23 cellular contexts compared by ENCODE assay signal in the genomic region with DNA sequence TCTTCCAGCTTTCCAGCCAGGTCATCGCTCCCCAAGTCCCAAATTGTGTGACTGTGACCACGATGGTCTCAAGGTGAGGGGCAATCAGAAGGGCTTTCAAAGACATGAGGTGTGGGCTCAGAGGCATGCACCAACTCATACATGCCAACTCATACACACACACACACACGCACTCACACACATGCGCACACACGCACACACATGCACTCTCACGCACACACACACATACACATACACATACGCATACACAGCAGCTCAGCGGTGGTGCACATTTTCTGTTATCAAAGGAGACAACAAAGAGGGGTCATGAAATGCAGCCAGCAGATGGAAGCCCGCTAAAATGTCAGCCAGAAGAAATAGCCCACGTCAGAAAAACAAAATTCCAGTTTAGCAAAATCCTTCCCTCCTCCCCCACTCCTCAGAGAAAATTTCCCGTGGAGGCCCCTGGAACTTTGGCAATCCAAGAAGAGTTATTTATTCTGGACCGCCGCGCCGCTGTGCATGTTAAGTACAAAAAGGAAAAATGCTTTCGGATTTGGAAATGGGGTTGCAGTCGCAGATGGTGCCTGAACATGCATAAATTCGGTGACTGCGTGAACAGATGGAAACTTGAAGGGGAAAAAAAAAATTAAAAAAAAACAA.
DNase-seq lines count a peak whose midpoint lies in the region; ATAC-seq, FAIRE-seq and TF ChIP-seq lines count a peak whose summit lies in the region.
"Had no signal": no experiment of that assay in that cellular context is flagged by ENCODE, and none has a peak within 500 bp of the region (broad histone marks: within the 10 kb centered on the region; RNA-seq: fewer than 3 reads in every experiment).

No MANE protein-coding gene starts in this region.

- no peak overlapping the region for H3K18ac ChIP-seq in trophoblast cell (ENCODE audit: low read length)

- no peak overlapping the region for H2AFZ ChIP-seq in trophoblast cell (ENCODE audit: insufficient read depth, low read length, poor library complexity)
- no peak overlapping the region for H2AFZ ChIP-seq in Karpas-422 (ENCODE audit: low read length)

- CTCF ChIA-PET in A549 (lab: Yijun Ruan, JAX): interaction anchor here (1.3 kb wide), 1 partner anchor 19 kb away, joined by 3 read pairs; no protein-coding TSS in a partner anchor

- no peak for TF ChIP-seq RAD21 in A549 (conservative IDR thresholded peaks at IDR 0.05 in 1 of 2, IDR thresholded peaks at IDR 0.05 in 1 of 2)

- H4K12ac ChIP-seq in trophoblast cell (ENCODE audit: low read depth, low read length): no peak overlapping the region

- TF ChIP-seq EP300 in A549 (IDR thresholded peaks at IDR 0.05): no peak

- no peak overlapping the region for H3K4ac ChIP-seq in trophoblast cell (ENCODE audit: low read depth, low read length)

- H3K4me3 ChIP-seq in A549: no peak overlapping the region
- peak overlapping the region; percentile 47 for H3K4me3 ChIP-seq in trophoblast cell (ENCODE audit: low read depth, low read length)
- no peak overlapping the region for H3K4me3 ChIP-seq in lower leg skin (ENCODE audit: low read depth, poor library complexity, severe bottlenecking)
- no peak overlapping the region for H3K4me3 ChIP-seq in Karpas-422 (ENCODE audit: low read length)
- H3K4me3 ChIP-seq: BLaER1 treated with 17β-estradiol and CSF1 and Interleukin-3, amounts not matched to agents 10 nM and 100 nM; breast epithelium; upper lobe of left lung had no signal

- no peak overlapping the region for H2AK5ac ChIP-seq in trophoblast cell (ENCODE audit: low read length)

- FAIRE-seq in A549 (lab: Jason Lieb, UNC): peak; percentile 51
- FAIRE-seq: endometrium, HTR-8/SVneo had no signal

- no peak overlapping the region for H3K14ac ChIP-seq in trophoblast cell (ENCODE audit: low read length)

- H2BK5ac ChIP-seq in trophoblast cell (ENCODE audit: low read depth, low read length, poor library complexity): no peak overlapping the region

- H3K9ac ChIP-seq in trophoblast cell (ENCODE audit: low read length): no peak overlapping the region
- no peak overlapping the region for H3K9ac ChIP-seq in Karpas-422 (ENCODE audit: low read length)
- H3K9ac ChIP-seq: BLaER1 treated with 17β-estradiol and CSF1 and Interleukin-3, amounts not matched to agents 10 nM and 100 nM; KMS-11 had no signal

- no peaks in the 10 kb centered on the region for H3K36me3 ChIP-seq in trophoblast cell (ENCODE audit: control insufficient read depth in 1 of 2, insufficient read depth in 2 of 2, low read length in 2 of 2)
- H3K36me3 ChIP-seq in Karpas-422 (ENCODE audit: insufficient read depth, low read length): no peaks in the 10 kb centered on the region
- H3K36me3 ChIP-seq: BLaER1 treated with 17β-estradiol and CSF1 and Interleukin-3, amounts not matched to agents 10 nM and 100 nM; breast epithelium; upper lobe of left lung had no signal

- H3K23ac ChIP-seq in trophoblast cell (ENCODE audit: low read length): peak overlapping the region; percentile 76

- no peaks in the 10 kb centered on the region for H3K79me1 ChIP-seq in trophoblast cell (ENCODE audit: low read length)

- no peak overlapping the region for H3K4me2 ChIP-seq in A549
- no peak overlapping the region for H3K4me2 ChIP-seq in trophoblast cell (ENCODE audit: low read length)
- no peak overlapping the region for H3K4me2 ChIP-seq in Karpas-422 (ENCODE audit: low read depth, low read length, poor library complexity, severe bottlenecking)
- H3K4me2 ChIP-seq: KMS-11 had no signal

- H3K9me3 ChIP-seq in A549 (no peaks in the 10 kb centered on the region), trophoblast cell (ENCODE audit: insufficient read depth, low read depth, low read length) (no peaks in the 10 kb centered on the region), Karpas-422 (ENCODE audit: low read length) (no peaks in the 10 kb centered on the region)
- H3K9me3 ChIP-seq: BLaER1 treated with 17β-estradiol and CSF1 and Interleukin-3, amounts not matched to agents 10 nM and 100 nM; breast epithelium; upper lobe of left lung had no signal

- no peak overlapping the region for H4K8ac ChIP-seq in trophoblast cell (ENCODE audit: low read depth, low read length)

- ATAC-seq in A549 (no peak), GM21723 (IDR thresholded peaks at IDR 0.05; ENCODE audit: unreplicated experiment) (no peak)
- ATAC-seq: HCT116 had no signal

- H4K91ac ChIP-seq in trophoblast cell (ENCODE audit: low read depth, low read length): no peak overlapping the region

- H2BK120ac ChIP-seq in trophoblast cell (ENCODE audit: insufficient read depth, low read length, poor library complexity): no peak overlapping the region

- intact Hi-C loops in lower leg skin (cut with DNase I; ENCODE audit: low total_unique reads): no loop called here

- TF ChIP-seq POLR2A in A549 (IDR thresholded peaks at IDR 0.05; ENCODE audit: low read length) (no peak), lower leg skin (IDR thresholded peaks at IDR 0.05) (no peak)

- no peaks in the 10 kb centered on the region for H3K27me3 ChIP-seq in trophoblast cell (ENCODE audit: insufficient read depth, low read length)
- no peaks in the 10 kb centered on the region for H3K27me3 ChIP-seq in Karpas-422 (ENCODE audit: low read length)
- H3K27me3 ChIP-seq: upper lobe of left lung had no signal

- H3K27ac ChIP-seq in A549 (no peak overlapping the region), trophoblast cell (ENCODE audit: low read depth, low read length) (no peak overlapping the region), Karpas-422 (ENCODE audit: low read length) (no peak overlapping the region)
- H3K27ac ChIP-seq: BLaER1 treated with 17β-estradiol and CSF1 and Interleukin-3, amounts not matched to agents 10 nM and 100 nM; breast epithelium; KMS-11; upper lobe of left lung had no signal

- POLR2A ChIA-PET in A549 (lab: Yijun Ruan, JAX): no interaction called here

- TF ChIP-seq CTCF in A549 (IDR thresholded peaks at IDR 0.05) (no peak), lower leg skin (IDR thresholded peaks at IDR 0.05) (no peak)

- WGBS in A549 (ENCODE audit: missing lambda C conversion rate): 30% methylated on average over 19 of the region's 19 CpGs
- no CpG with 5 or more reads among the region's 19 CpGs for WGBS in trophoblast cell (ENCODE audit: extremely low coverage, insufficient coverage, insufficient read length)
- 31 to 40% methylated on average over 19 of the region's 19 CpGs for WGBS in lower leg skin, 2 donors

- H3K4me1 ChIP-seq in A549 (no peaks in the 10 kb centered on the region), trophoblast cell (ENCODE audit: control insufficient read depth in 1 of 2, insufficient read depth in 2 of 2, low read length in 2 of 2) (no peaks in the 10 kb centered on the region), Karpas-422 (ENCODE audit: low read length) (no peaks in the 10 kb centered on the region)
- H3K4me1 ChIP-seq: breast epithelium, upper lobe of left lung had no signal

- DNase-seq in A549 (ENCODE audit: low read depth in 1 of 2, low spot score in 1 of 2) (no peak), NCI-H2171 treated with DMSO at 0.1 percent for 48 hours (lab: John Stamatoyannopoulos, UW) (peak; percentile 94), hippocampal formation (lab: John Stamatoyannopoulos, UW) (peak; percentile 10 to 55), trophoblast cell (no peak), lower leg skin (ENCODE audit: low spot score in 2 of 2) (no peak), Karpas-422 (no peak)
- DNase-seq in stimulated activated CD4-positive, alpha-beta T cell treated with anti-CD3 and anti-CD28 coated beads, Interleukin-4, amount 100 ng/mL, for 1 hour: no peak
- DNase-seq: activated CD4-positive, alpha-beta memory T cell treated with anti-CD3 and anti-CD28 coated beads, Interleukin-2, amount 10 ng/mL, durations not matched to agents 7 days and 5 days; activated CD4-positive, CD25-positive, alpha-beta regulatory T cell; activated gamma-delta T cell; midbrain; NCI-H187; NCI-H2227 treated with DMSO at 0.1 percent for 48 hours; NCI-H748 treated with DMSO at 0.1 percent for 48 hours; T-helper 9 cell; upper lobe of left lung had no signal

- H4K20me1 ChIP-seq in Karpas-422 (ENCODE audit: insufficient read depth, low read depth, low read length): no peaks in the 10 kb centered on the region
- H4K20me1 ChIP-seq: BLaER1 treated with 17β-estradiol and CSF1 and Interleukin-3, amounts not matched to agents 10 nM and 100 nM had no signal

- H2BK12ac ChIP-seq in trophoblast cell (ENCODE audit: low read length): no peak overlapping the region

- H3K79me2 ChIP-seq in trophoblast cell (ENCODE audit: control insufficient read depth, insufficient read depth, low read length, poor library complexity) (no peaks in the 10 kb centered on the region), Karpas-422 (ENCODE audit: low read length) (no peaks in the 10 kb centered on the region)

- H3K9me2 ChIP-seq in Karpas-422 (replicated peaks; ENCODE audit: insufficient read depth, low read length): no peaks in the 10 kb centered on the region

TF ChIP-seq in A549, 52 proteins besides CTCF, POLR2A, EP300 and RAD21 (continues in another document):
- TF ChIP-seq CBX8 (IDR thresholded peaks at IDR 0.05) (no peak), NPAS2 (CRISPR knock-in tag; IDR thresholded peaks at IDR 0.05; ENCODE audit: borderline replicate concordance) (no peak), CHD4 (IDR thresholded peaks at IDR 0.05; ENCODE audit: borderline replicate concordance) (no peak)
- TF ChIP-seq, protein P1, sequence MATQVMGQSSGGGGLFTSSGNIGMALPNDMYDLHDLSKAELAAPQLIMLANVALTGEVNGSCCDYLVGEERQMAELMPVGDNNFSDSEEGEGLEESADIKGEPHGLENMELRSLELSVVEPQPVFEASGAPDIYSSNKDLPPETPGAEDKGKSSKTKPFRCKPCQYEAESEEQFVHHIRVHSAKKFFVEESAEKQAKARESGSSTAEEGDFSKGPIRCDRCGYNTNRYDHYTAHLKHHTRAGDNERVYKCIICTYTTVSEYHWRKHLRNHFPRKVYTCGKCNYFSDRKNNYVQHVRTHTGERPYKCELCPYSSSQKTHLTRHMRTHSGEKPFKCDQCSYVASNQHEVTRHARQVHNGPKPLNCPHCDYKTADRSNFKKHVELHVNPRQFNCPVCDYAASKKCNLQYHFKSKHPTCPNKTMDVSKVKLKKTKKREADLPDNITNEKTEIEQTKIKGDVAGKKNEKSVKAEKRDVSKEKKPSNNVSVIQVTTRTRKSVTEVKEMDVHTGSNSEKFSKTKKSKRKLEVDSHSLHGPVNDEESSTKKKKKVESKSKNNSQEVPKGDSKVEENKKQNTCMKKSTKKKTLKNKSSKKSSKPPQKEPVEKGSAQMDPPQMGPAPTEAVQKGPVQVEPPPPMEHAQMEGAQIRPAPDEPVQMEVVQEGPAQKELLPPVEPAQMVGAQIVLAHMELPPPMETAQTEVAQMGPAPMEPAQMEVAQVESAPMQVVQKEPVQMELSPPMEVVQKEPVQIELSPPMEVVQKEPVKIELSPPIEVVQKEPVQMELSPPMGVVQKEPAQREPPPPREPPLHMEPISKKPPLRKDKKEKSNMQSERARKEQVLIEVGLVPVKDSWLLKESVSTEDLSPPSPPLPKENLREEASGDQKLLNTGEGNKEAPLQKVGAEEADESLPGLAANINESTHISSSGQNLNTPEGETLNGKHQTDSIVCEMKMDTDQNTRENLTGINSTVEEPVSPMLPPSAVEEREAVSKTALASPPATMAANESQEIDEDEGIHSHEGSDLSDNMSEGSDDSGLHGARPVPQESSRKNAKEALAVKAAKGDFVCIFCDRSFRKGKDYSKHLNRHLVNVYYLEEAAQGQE (IDR thresholded peaks at IDR 0.05): no peak

Comparison
In these comparisons a context has a peak if more than half of its experiments do, and no peak if none do; other contexts are left out.
1. DNase-seq: peak in NCI-H2171 treated with DMSO at 0.1 percent for 48 hours (single experiment) and hippocampal formation (2 of 2); none in A549 (0 of 2), trophoblast cell (0 of 2), stimulated activated CD4-positive, alpha-beta T cell treated with anti-CD3 and anti-CD28 coated beads, Interleukin-4, amount 100 ng/mL, for 1 hour (single experiment), lower leg skin (0 of 2) and Karpas-422 (single experiment).